22 cellular contexts compared by ENCODE assay signal in the genomic region with DNA sequence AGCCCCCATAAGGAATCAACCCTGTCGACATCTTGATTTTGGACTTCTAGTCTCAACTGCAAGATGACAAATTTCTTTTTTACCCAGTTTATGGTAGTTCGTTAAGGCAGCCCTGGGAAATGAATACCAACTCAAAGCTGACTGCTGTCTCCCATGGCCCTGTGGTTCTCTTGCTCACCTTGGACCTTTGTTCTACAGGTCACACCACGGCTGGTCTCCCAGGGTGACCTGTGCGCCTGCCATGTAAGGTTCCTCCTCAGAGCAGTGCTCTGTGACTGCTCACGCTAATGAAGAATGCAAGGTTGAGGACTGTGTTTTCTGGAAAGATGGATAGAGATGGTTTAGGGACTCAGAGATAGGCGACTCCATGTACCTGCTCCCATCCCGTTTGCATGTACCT.
A peak's percentile ranks its signal among the peaks of the same experiment; 100 is the strongest.
DNase-seq lines count a peak whose midpoint lies in the region; ATAC-seq and TF ChIP-seq lines count a peak whose summit lies in the region.
"Had no signal": no experiment of that assay in that cellular context is flagged by ENCODE, and none has a peak within 500 bp of the region (broad histone marks: within the 10 kb centered on the region; RNA-seq: fewer than 3 reads in every experiment).

No MANE protein-coding gene starts in this region.

- no peak overlapping the region for H2BK12ac ChIP-seq in trophoblast cell (ENCODE audit: low read length)

- H4K8ac ChIP-seq in trophoblast cell (ENCODE audit: low read depth, low read length), result no peak overlapping the region

- H3K36me3 Mint-ChIP-seq in activated T-helper 17 cell treated with anti-CD3 and anti-CD28 coated beads, Interleukin-2, amount 50 U/mL, for 72 hours (ENCODE audit: low read depth), result peaks cover 8% of the 10 kb centered on the region

- peak overlapping the region; percentile 5 for H3K18ac ChIP-seq in trophoblast cell (ENCODE audit: low read length)

- no peak overlapping the region for H2AFZ ChIP-seq in trophoblast cell (ENCODE audit: insufficient read depth, low read length, poor library complexity)

- H3K9me3 ChIP-seq in cardiac muscle cell (ENCODE audit: low read depth) (no peaks in the 10 kb centered on the region), right atrium auricular region (peaks cover 0 to 12% of the 10 kb centered on the region in 2 donors), trophoblast cell (ENCODE audit: insufficient read depth, low read depth, low read length) (peaks cover under 1% of the 10 kb centered on the region), lower lobe of right lung (peaks cover 3% of the 10 kb centered on the region)
- H3K9me3 ChIP-seq: BE2C, pancreas had no signal

- no peak overlapping the region for H2BK5ac ChIP-seq in trophoblast cell (ENCODE audit: low read depth, low read length, poor library complexity)

- H3K27ac ChIP-seq in cardiac muscle cell (peak overlapping the region; percentile 8), right atrium auricular region (no peak overlapping the region), trophoblast cell (ENCODE audit: low read depth, low read length) (no peak overlapping the region), lower lobe of right lung (no peak overlapping the region)
- H3K27ac ChIP-seq: pancreas had no signal

- H3K14ac ChIP-seq in trophoblast cell (ENCODE audit: low read length), result no peak overlapping the region

- H3K4ac ChIP-seq in trophoblast cell (ENCODE audit: low read depth, low read length), result peak overlapping the region; percentile 0

- DNase-seq in cardiac muscle cell (ENCODE audit: low read depth in 1 of 2, low spot score in 1 of 2) (no peak), right atrium auricular region (ENCODE audit: low spot score) (no peak), left lobe of liver (ENCODE audit: low spot score) (no peak), trophoblast cell (no peak), iPS-NIHi7 (ENCODE audit: extremely low spot score) (no peak), lower lobe of right lung (no peak)
- DNase-seq: activated CD4-positive, alpha-beta T cell treated with anti-CD3 and anti-CD28 coated beads for 1 hour; activated naive CD4-positive, alpha-beta T cell treated with anti-CD3 and anti-CD28 coated beads for 36 hours; activated T-cell treated with anti-CD3 and anti-CD28 coated beads, Interleukin-2, amount 50 U/mL, for 4 hours; amygdala; BE2C; hippocampal formation; mammary epithelial cell; NCI-H1105; NCI-H2081; NCI-H345; NCI-H774; pancreas had no signal

- H3K36me3 ChIP-seq in cardiac muscle cell (no peaks in the 10 kb centered on the region), right atrium auricular region (no peaks in the 10 kb centered on the region), trophoblast cell (ENCODE audit: control insufficient read depth in 1 of 2, insufficient read depth in 2 of 2, low read length in 2 of 2) (peaks cover 0 to 2% of the 10 kb centered on the region in 2 experiments), lower lobe of right lung (no peaks in the 10 kb centered on the region)
- H3K36me3 ChIP-seq: BE2C, pancreas had no signal

- no peak overlapping the region for H2BK120ac ChIP-seq in trophoblast cell (ENCODE audit: insufficient read depth, low read length, poor library complexity)

- H3K23ac ChIP-seq in trophoblast cell (ENCODE audit: low read length), result no peak overlapping the region

- no peak for TF ChIP-seq CTCF in cardiac muscle cell (IDR thresholded peaks at IDR 0.05; ENCODE audit: low read depth, low read length)
- no peak for TF ChIP-seq CTCF in right atrium auricular region (IDR thresholded peaks at IDR 0.05)
- TF ChIP-seq CTCF in lower lobe of right lung (IDR thresholded peaks at IDR 0.05), result no peak

- no peak overlapping the region for H3K4me2 ChIP-seq in trophoblast cell (ENCODE audit: low read length)

- H3K4me1 ChIP-seq in cardiac muscle cell (ENCODE audit: low read depth) (peaks cover 39% of the 10 kb centered on the region), right atrium auricular region (peaks cover 0 to 8% of the 10 kb centered on the region in 2 donors), trophoblast cell (ENCODE audit: control insufficient read depth in 1 of 2, insufficient read depth in 2 of 2, low read length in 2 of 2) (peaks cover 12 to 17% of the 10 kb centered on the region in 2 experiments), lower lobe of right lung (peaks cover 48% of the 10 kb centered on the region)
- H3K4me1 ChIP-seq: BE2C had no signal

- peaks cover 5% of the 10 kb centered on the region for H3K79me2 ChIP-seq in trophoblast cell (ENCODE audit: control insufficient read depth, insufficient read depth, low read length, poor library complexity)

- intact Hi-C loops in lower lobe of right lung (cut with DNase I), result no loop called here

- WGBS in trophoblast cell (ENCODE audit: extremely low coverage, insufficient coverage, insufficient read length), result no CpG with 5 or more reads among the region's 7 CpGs

- H3K4me3 ChIP-seq in cardiac muscle cell (no peak overlapping the region), right atrium auricular region (no peak overlapping the region), trophoblast cell (ENCODE audit: low read depth, low read length) (no peak overlapping the region), lower lobe of right lung (no peak overlapping the region)
- H3K4me3 ChIP-seq: pancreas had no signal

- no peak overlapping the region for H2AK5ac ChIP-seq in trophoblast cell (ENCODE audit: low read length)

- H3K27ac Mint-ChIP-seq in activated T-helper 17 cell treated with anti-CD3 and anti-CD28 coated beads, Interleukin-2, amount 50 U/mL, for 72 hours, result no peak overlapping the region
- H3K27ac Mint-ChIP-seq: activated naive CD4-positive, alpha-beta T cell treated with anti-CD3 and anti-CD28 coated beads for 36 hours; IgD-negative memory B cell had no signal

- H3K27me3 ChIP-seq in cardiac muscle cell, result no peaks in the 10 kb centered on the region
- H3K27me3 ChIP-seq in right atrium auricular region, result no peaks in the 10 kb centered on the region
- H3K27me3 ChIP-seq in trophoblast cell (ENCODE audit: insufficient read depth, low read length), result no peaks in the 10 kb centered on the region
- H3K27me3 ChIP-seq in lower lobe of right lung (ENCODE audit: low read depth), result no peaks in the 10 kb centered on the region
- H3K27me3 ChIP-seq: BE2C, pancreas had no signal

- peaks cover 11% of the 10 kb centered on the region for H3K4me1 Mint-ChIP-seq in activated T-helper 17 cell treated with anti-CD3 and anti-CD28 coated beads, Interleukin-2, amount 50 U/mL, for 72 hours

- H4K91ac ChIP-seq in trophoblast cell (ENCODE audit: low read depth, low read length), result no peak overlapping the region

- no peak overlapping the region for H3K4me3 Mint-ChIP-seq in activated T-helper 17 cell treated with anti-CD3 and anti-CD28 coated beads, Interleukin-2, amount 50 U/mL, for 72 hours
- H3K4me3 Mint-ChIP-seq: activated naive CD4-positive, alpha-beta T cell treated with anti-CD3 and anti-CD28 coated beads for 36 hours; activated T-cell treated with anti-CD3 and anti-CD28 coated beads, Interleukin-2, amount 50 U/mL, for 4 hours; central memory CD8-positive, alpha-beta T cell; IgD-negative memory B cell had no signal

- peaks cover 12% of the 10 kb centered on the region for H3K9me3 Mint-ChIP-seq in activated T-helper 17 cell treated with anti-CD3 and anti-CD28 coated beads, Interleukin-2, amount 50 U/mL, for 72 hours

- ATAC-seq in left lobe of liver (peak; percentile 75), HG03439 (IDR thresholded peaks at IDR 0.05; ENCODE audit: unreplicated experiment) (no peak), lower lobe of right lung (no peak)
- no peak for ATAC-seq in activated T-helper 17 cell treated with anti-CD3 and anti-CD28 coated beads, Interleukin-2, amount 50 U/mL, for 72 hours (replicated peaks)
- ATAC-seq: activated T-cell treated with anti-CD3 and anti-CD28 coated beads, Interleukin-2, amount 50 U/mL, for 4 hours had no signal

- no peak overlapping the region for H3K9ac ChIP-seq in trophoblast cell (ENCODE audit: low read length)

- no peak overlapping the region for H4K12ac ChIP-seq in trophoblast cell (ENCODE audit: low read depth, low read length)

- peaks cover 57% of the 10 kb centered on the region for H3K27me3 Mint-ChIP-seq in activated T-helper 17 cell treated with anti-CD3 and anti-CD28 coated beads, Interleukin-2, amount 50 U/mL, for 72 hours

- peaks cover 4% of the 10 kb centered on the region for H3K79me1 ChIP-seq in trophoblast cell (ENCODE audit: low read length)
